Comparison of ENCODE assay signal across 1 cellular context in the genomic region with DNA sequence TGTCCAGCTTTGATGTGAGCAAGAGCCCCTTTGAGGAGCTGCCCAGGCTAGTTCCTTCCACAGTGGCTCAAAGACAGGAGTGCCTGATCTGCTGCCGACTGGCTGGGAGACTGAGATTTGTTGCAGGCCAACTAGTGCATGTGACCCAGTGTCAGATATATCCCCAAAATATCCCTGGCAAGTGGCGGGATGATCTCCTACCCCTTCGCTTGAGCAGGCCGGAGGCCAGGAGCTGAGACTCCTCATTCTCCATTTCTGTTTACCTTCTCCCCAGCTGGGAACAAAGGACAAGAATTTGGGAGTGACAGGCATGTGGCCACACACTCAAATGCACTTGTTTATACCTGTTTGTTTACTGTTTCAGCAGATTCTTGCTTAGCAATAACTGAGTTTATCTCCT.
TF ChIP-seq lines count a peak whose summit lies in the region.

No MANE protein-coding gene starts in this region.

TF ChIP-seq in H1, 55 proteins besides CTCF, POLR2A, EP300 and RAD21:
- TF ChIP-seq HDAC6 (IDR thresholded peaks at IDR 0.05; ENCODE audit: low read depth, low read length), result no peak
- TF ChIP-seq SRF (IDR thresholded peaks at IDR 0.05; ENCODE audit: low read depth, low read length), result no peak
- no peak for TF ChIP-seq CBX8 (IDR thresholded peaks at IDR 0.05; ENCODE audit: borderline replicate concordance, low read depth, low read length)
- no peak for TF ChIP-seq NRF1 (IDR thresholded peaks at IDR 0.05; ENCODE audit: low read depth, low read length)
